ENCODE assay signal across 16 cellular contexts in the genomic region with DNA sequence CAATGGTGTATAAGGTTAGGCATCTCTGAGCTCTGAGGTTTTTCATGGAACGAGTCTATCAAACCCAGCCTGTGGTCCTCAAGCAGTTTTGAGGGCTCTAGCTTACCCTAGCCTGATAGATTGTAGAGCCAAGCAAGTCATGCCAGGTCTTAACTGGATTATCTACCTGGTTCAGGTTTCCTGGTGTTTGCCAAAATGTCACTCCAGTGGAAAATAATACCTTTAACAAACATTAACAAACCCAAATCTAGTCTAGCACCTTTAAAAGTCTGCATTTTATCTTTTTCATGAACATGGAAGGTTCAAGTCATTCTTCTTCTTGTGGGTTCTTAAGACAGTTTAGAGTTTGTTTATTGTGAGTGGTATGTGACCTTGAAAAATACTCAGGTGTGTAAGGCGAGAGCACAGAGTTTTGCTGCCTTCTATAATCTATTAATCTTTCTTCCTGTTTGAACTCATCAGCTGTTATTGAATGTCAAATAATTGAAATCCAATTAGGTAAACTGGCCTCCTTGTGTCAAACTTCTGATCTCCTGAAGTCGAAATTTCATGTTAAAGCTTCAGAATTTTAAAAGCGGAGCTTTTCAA. TPM values are rescaled to one million over a fixed set of nuclear protein-coding genes. Genes with fewer than 3 reads are reported as not detected.
"Had no signal": no experiment of that assay in that cellular context is flagged by ENCODE, and none has a peak within 500 bp of the region (broad histone marks: within the 10 kb centered on the region; RNA-seq: fewer than 3 reads in every experiment).

No MANE protein-coding gene starts in this region.

- H3K9me3 ChIP-seq: stomach, thoracic aorta had no signal

- H3K27me3 ChIP-seq: brain microvascular endothelial cell, stomach had no signal

- H3K36me3 ChIP-seq: brain microvascular endothelial cell, stomach, thoracic aorta had no signal

- H3K27ac Mint-ChIP-seq: activated CD8-positive, alpha-beta T cell treated with anti-CD3 and anti-CD28 coated beads, Interleukin-2, amount 10 ng/mL, durations not matched to agents 7 days and 5 days; natural killer cell treated with Interleukin-12 subunit alpha and Interleukin-12 subunit beta and Interleukin-15 and Interleukin-18, amount 100 ng/mL, for 72 hours had no signal

- H3K4me3 ChIP-seq: stomach, thoracic aorta had no signal

- H3K4me3 Mint-ChIP-seq: activated CD8-positive, alpha-beta T cell treated with anti-CD3 and anti-CD28 coated beads, Interleukin-2, amount 10 ng/mL, durations not matched to agents 7 days and 5 days; activated naive CD8-positive, alpha-beta T cell treated with anti-CD3 and anti-CD28 coated beads, Interleukin-2, amount 10 ng/mL, durations not matched to agents 7 days and 5 days; natural killer cell treated with Interleukin-12 subunit alpha and Interleukin-12 subunit beta and Interleukin-15 and Interleukin-18, amount 100 ng/mL, for 72 hours had no signal

- DNase-seq: activated CD4-positive, alpha-beta T cell treated with anti-CD3 and anti-CD28 coated beads for 48 hours; activated CD8-positive, alpha-beta memory T cell treated with anti-CD3 and anti-CD28 coated beads, Interleukin-2, amount 50 U/mL, for 4 hours; activated CD8-positive, alpha-beta T cell treated with anti-CD3 and anti-CD28 coated beads, Interleukin-2, amount 10 ng/mL, durations not matched to agents 7 days and 5 days; activated naive CD8-positive, alpha-beta T cell treated with anti-CD3 and anti-CD28 coated beads, Interleukin-2, amount 10 ng/mL, durations not matched to agents 7 days and 5 days; brain microvascular endothelial cell; effector memory CD4-positive, alpha-beta T cell; head of caudate nucleus; mesendoderm; right cardiac atrium; small intestine; stomach; T-helper 1 cell had no signal

- H3K27ac ChIP-seq: brain microvascular endothelial cell, epithelial cell of prostate, thoracic aorta had no signal

- H3K27me3 Mint-ChIP-seq: activated naive CD8-positive, alpha-beta T cell treated with anti-CD3 and anti-CD28 coated beads, Interleukin-2, amount 10 ng/mL, durations not matched to agents 7 days and 5 days; natural killer cell treated with Interleukin-12 subunit alpha and Interleukin-12 subunit beta and Interleukin-15 and Interleukin-18, amount 100 ng/mL, for 72 hours; progenitor cell of endocrine pancreas had no signal

- H3K9me3 Mint-ChIP-seq: activated naive CD8-positive, alpha-beta T cell treated with anti-CD3 and anti-CD28 coated beads, Interleukin-2, amount 10 ng/mL, durations not matched to agents 7 days and 5 days; natural killer cell treated with Interleukin-12 subunit alpha and Interleukin-12 subunit beta and Interleukin-15 and Interleukin-18, amount 100 ng/mL, for 72 hours had no signal

- ATAC-seq: activated CD8-positive, alpha-beta T cell treated with anti-CD3 and anti-CD28 coated beads, Interleukin-2, amount 10 ng/mL, durations not matched to agents 7 days and 5 days; natural killer cell treated with Interleukin-12 subunit alpha and Interleukin-12 subunit beta and Interleukin-15 and Interleukin-18, amount 100 ng/mL, for 72 hours; right cardiac atrium had no signal

RNA-seq across cellular contexts. Expression of a gene that starts 41.7 kb away (rescaled TPM):
- total RNA-seq: activated CD8-positive, alpha-beta T cell treated with anti-CD3 and anti-CD28 coated beads, Interleukin-2, amount 10 ng/mL, durations not matched to agents 7 days and 5 days; activated naive CD8-positive, alpha-beta T cell treated with anti-CD3 and anti-CD28 coated beads, Interleukin-2, amount 10 ng/mL, durations not matched to agents 7 days and 5 days; natural killer cell treated with Interleukin-12 subunit alpha and Interleukin-12 subunit beta and Interleukin-15 and Interleukin-18, amount 100 ng/mL, for 72 hours; right cardiac atrium; thoracic aorta had no signal
